8 cellular contexts compared by ENCODE assay signal in genomic region chr16:81261049-81261648, GRCh38. TPM values are rescaled to one million over a fixed set of nuclear protein-coding genes. Genes with fewer than 3 reads are reported as not detected.
DNase-seq lines count a peak whose midpoint lies in the region; ATAC-seq and TF ChIP-seq lines count a peak whose summit lies in the region.

No MANE protein-coding gene starts in this region.

- no peaks in the 10 kb centered on the region for H3K36me3 ChIP-seq in thoracic aorta

- H3K4me1 Mint-ChIP-seq in natural killer cell = no peaks in the 10 kb centered on the region
- no peaks in the 10 kb centered on the region for H3K4me1 Mint-ChIP-seq in natural killer cell treated with Interleukin-12 subunit alpha and Interleukin-12 subunit beta and Interleukin-15 and Interleukin-18, amount 100 ng/mL, for 72 hours (ENCODE audit: low read depth in 2 of 2)
- no peaks in the 10 kb centered on the region for H3K4me1 Mint-ChIP-seq in activated CD4-positive, alpha-beta T cell treated with anti-CD3 and anti-CD28 coated beads for 36 hours

- peak; percentile 65 for TF ChIP-seq CTCF in natural killer cell (IDR thresholded peaks at IDR 0.05)
- peak; percentile 71 for TF ChIP-seq CTCF in foreskin keratinocyte (conservative IDR thresholded peaks at IDR 0.05)
- TF ChIP-seq CTCF in thoracic aorta (IDR thresholded peaks at IDR 0.05) = peak; percentile 16

- POLR2A ChIA-PET in activated CD4-positive, alpha-beta T cell treated with anti-CD3 and anti-CD28 coated beads for 36 hours (lab: Charles Lee) = interaction anchor here (0.7 kb wide), 1 partner anchor 76 kb away, joined by 11 read pairs; no protein-coding TSS in a partner anchor

- no peaks in the 10 kb centered on the region for H3K4me1 ChIP-seq in foreskin keratinocyte
- peaks cover 0 to 3% of the 10 kb centered on the region in 2 donors for H3K4me1 ChIP-seq in thoracic aorta (ENCODE audit: control insufficient read depth in 1 of 2, low read depth in 2 of 2)

- peaks cover 0 to 4% of the 10 kb centered on the region in 2 donors for H3K9me3 Mint-ChIP-seq in natural killer cell
- no peaks in the 10 kb centered on the region for H3K9me3 Mint-ChIP-seq in natural killer cell treated with Interleukin-12 subunit alpha and Interleukin-12 subunit beta and Interleukin-15 and Interleukin-18, amount 100 ng/mL, for 72 hours
- no peaks in the 10 kb centered on the region for H3K9me3 Mint-ChIP-seq in activated CD4-positive, alpha-beta T cell treated with anti-CD3 and anti-CD28 coated beads for 36 hours (ENCODE audit: low read depth)

- peaks cover 0 to 5% of the 10 kb centered on the region in 2 donors for H3K27me3 Mint-ChIP-seq in natural killer cell (ENCODE audit: low read depth in 2 of 2)
- H3K27me3 Mint-ChIP-seq in natural killer cell treated with Interleukin-12 subunit alpha and Interleukin-12 subunit beta and Interleukin-15 and Interleukin-18, amount 100 ng/mL, for 72 hours = peaks cover 13 to 16% of the 10 kb centered on the region in 2 donors
- peaks cover 5% of the 10 kb centered on the region for H3K27me3 Mint-ChIP-seq in activated CD4-positive, alpha-beta T cell treated with anti-CD3 and anti-CD28 coated beads for 36 hours

- CTCF ChIA-PET in activated CD4-positive, alpha-beta T cell treated with anti-CD3 and anti-CD28 coated beads for 36 hours (lab: Charles Lee) = interaction anchor here (0.5 to 2.3 kb wide), 29 partner anchors 10 to 1317 kb away, joined by 3 to 11 read pairs (median 4); partner anchors contain the start of gene BCO1

- H3K27me3 ChIP-seq in foreskin keratinocyte (peaks cover 20% of the 10 kb centered on the region), thoracic aorta (replicated peaks; ENCODE audit: insufficient read depth) (no peaks in the 10 kb centered on the region)

- no peaks in the 10 kb centered on the region for H3K9me3 ChIP-seq in thoracic aorta

- H3K4me3 ChIP-seq in thoracic aorta = no peak overlapping the region

- no peaks in the 10 kb centered on the region for H3K36me3 Mint-ChIP-seq in natural killer cell
- H3K36me3 Mint-ChIP-seq in natural killer cell treated with Interleukin-12 subunit alpha and Interleukin-12 subunit beta and Interleukin-15 and Interleukin-18, amount 100 ng/mL, for 72 hours = no peaks in the 10 kb centered on the region
- no peaks in the 10 kb centered on the region for H3K36me3 Mint-ChIP-seq in activated CD4-positive, alpha-beta T cell treated with anti-CD3 and anti-CD28 coated beads for 36 hours (ENCODE audit: low read depth)

- intact Hi-C loops in natural killer cell (cut with micrococcal nuclease) = loop anchor here (5.0 kb wide), 1 partner anchor 476 kb away; no protein-coding TSS in a partner anchor
- intact Hi-C loops in activated CD4-positive, alpha-beta T cell treated with anti-CD3 and anti-CD28 coated beads for 36 hours (cut with DNase I, micrococcal nuclease) = loop anchor here in 1 of 2 experiments (1.0 to 5.0 kb wide), 4 partner anchors 53 to 476 kb away; partner anchors contain the start of gene GAN

- no peak for DNase-seq in natural killer cell
- no peak for DNase-seq in natural killer cell treated with Interleukin-12 subunit alpha and Interleukin-12 subunit beta and Interleukin-15 and Interleukin-18, amount 100 ng/mL, for 72 hours (ENCODE audit: low spot score)
- DNase-seq in activated CD4-positive, alpha-beta T cell treated with anti-CD3 and anti-CD28 coated beads for 36 hours = peak; percentile 55
- no peak for DNase-seq in foreskin keratinocyte
- DNase-seq in thoracic aorta (ENCODE audit: low spot score) = no peak
- no peak for DNase-seq in NCI-H1092 treated with DMSO at 0.1 percent for 48 hours (lab: John Stamatoyannopoulos, UW)

- no peak overlapping the region for H3K27ac Mint-ChIP-seq in natural killer cell
- H3K27ac Mint-ChIP-seq in natural killer cell treated with Interleukin-12 subunit alpha and Interleukin-12 subunit beta and Interleukin-15 and Interleukin-18, amount 100 ng/mL, for 72 hours = no peak overlapping the region
- H3K27ac Mint-ChIP-seq in activated CD4-positive, alpha-beta T cell treated with anti-CD3 and anti-CD28 coated beads for 36 hours = no peak overlapping the region

- no peak overlapping the region for H3K27ac ChIP-seq in foreskin keratinocyte
- no peak overlapping the region for H3K27ac ChIP-seq in thoracic aorta

- ATAC-seq in natural killer cell (no peak), foreskin keratinocyte (peak; percentile 54), thoracic aorta (ENCODE audit: insufficient number of reproducible peaks, low FRiP score, low read depth) (no peak), GM21723 (IDR thresholded peaks at IDR 0.05; ENCODE audit: unreplicated experiment) (no peak), HG03039 (IDR thresholded peaks at IDR 0.05; ENCODE audit: unreplicated experiment) (no peak)
- ATAC-seq in natural killer cell treated with Interleukin-12 subunit alpha and Interleukin-12 subunit beta and Interleukin-15 and Interleukin-18, amount 100 ng/mL, for 72 hours = no peak
- peak; percentile 65 for ATAC-seq in activated CD4-positive, alpha-beta T cell treated with anti-CD3 and anti-CD28 coated beads for 36 hours

- no peak overlapping the region for H3K4me3 Mint-ChIP-seq in natural killer cell
- no peak overlapping the region for H3K4me3 Mint-ChIP-seq in natural killer cell treated with Interleukin-12 subunit alpha and Interleukin-12 subunit beta and Interleukin-15 and Interleukin-18, amount 100 ng/mL, for 72 hours
- H3K4me3 Mint-ChIP-seq in activated CD4-positive, alpha-beta T cell treated with anti-CD3 and anti-CD28 coated beads for 36 hours = no peak overlapping the region

RNA-seq across cellular contexts. Expression of gene BCO1, which starts 22.7 kb away (rescaled TPM):
- total RNA-seq in natural killer cell (not detected), foreskin keratinocyte (not detected in 2 replicates), thoracic aorta (not detected)
- not detected for total RNA-seq in natural killer cell treated with Interleukin-12 subunit alpha and Interleukin-12 subunit beta and Interleukin-15 and Interleukin-18, amount 100 ng/mL, for 72 hours
- total RNA-seq in activated CD4-positive, alpha-beta T cell treated with anti-CD3 and anti-CD28 coated beads for 36 hours = not detected
- not detected in 2 replicates for polyA plus RNA-seq in foreskin keratinocyte

RNA-seq across cellular contexts. Expression of gene GAN, which starts 53.6 kb away (rescaled TPM):
- 1 to 10 TPM; 5.9 to 9.9 (median 7.3) TPM for total RNA-seq in natural killer cell
- total RNA-seq in natural killer cell treated with Interleukin-12 subunit alpha and Interleukin-12 subunit beta and Interleukin-15 and Interleukin-18, amount 100 ng/mL, for 72 hours = 10 to 100 TPM; 11.0 to 15.8 TPM
- total RNA-seq in activated CD4-positive, alpha-beta T cell treated with anti-CD3 and anti-CD28 coated beads for 36 hours = 10 to 100 TPM; 13.4 to 13.8 TPM
- 6.4 and 6.6 TPM in 2 replicates for total RNA-seq in foreskin keratinocyte
- polyA plus RNA-seq in foreskin keratinocyte = 0.62 and 0.78 TPM in 2 replicates
- 10 to 100 TPM in 1 of 2 donors, 1 to 10 TPM in 1; 7.4 to 10.1 TPM for total RNA-seq in thoracic aorta

Comparison
In these comparisons a context has a peak if more than half of its experiments do, and no peak if none do; other contexts are left out.
1. ATAC-seq: peak in activated CD4-positive, alpha-beta T cell treated with anti-CD3 and anti-CD28 coated beads for 36 hours (single experiment) and foreskin keratinocyte (single experiment); none in natural killer cell (0 of 3), natural killer cell treated with Interleukin-12 subunit alpha and Interleukin-12 subunit beta and Interleukin-15 and Interleukin-18, amount 100 ng/mL, for 72 hours (0 of 2), thoracic aorta (single experiment), GM21723 (single experiment) and HG03039 (single experiment).
2. CTCF ChIP-seq: peak in every context shown above with its lines; median percentile 71 in foreskin keratinocyte; 65 in natural killer cell; 16 in thoracic aorta.